12 cellular contexts compared by ENCODE assay signal in genomic region chr5:145718956-145719355, GRCh38.
DNase-seq lines count a peak whose midpoint lies in the region; ATAC-seq and TF ChIP-seq lines count a peak whose summit lies in the region.
"Had no signal": no experiment of that assay in that cellular context is flagged by ENCODE, and none has a peak within 500 bp of the region (broad histone marks: within the 10 kb centered on the region; RNA-seq: fewer than 3 reads in every experiment).

No MANE protein-coding gene starts in this region.

- TF ChIP-seq CTCF in Calu3 (IDR thresholded peaks at IDR 0.05; ENCODE audit: unreplicated experiment) (peak; percentile 39), MM.1S (IDR thresholded peaks at IDR 0.05; ENCODE audit: low read length) (peak; percentile 13; the same call in 1 of the 2 replicates), chondrocyte (IDR thresholded peaks at IDR 0.05) (peak; percentile 76), upper lobe of left lung (IDR thresholded peaks at IDR 0.05) (no peak), GM13976 (IDR thresholded peaks at IDR 0.05; ENCODE audit: borderline replicate concordance, control extremely low read depth, extremely low read depth, insufficient read depth, missing control alignments) (no peak)

- H3K4me3 Mint-ChIP-seq in Calu3 (ENCODE audit: low read depth, unreplicated experiment) (no peak overlapping the region), chondrocyte (ENCODE audit: unreplicated experiment) (no peak overlapping the region)
- H3K4me3 Mint-ChIP-seq in activated naive CD4-positive, alpha-beta T cell treated with anti-CD3 and anti-CD28 coated beads, Interleukin-2, amount 10 ng/mL, durations not matched to agents 7 days and 5 days, result no peak overlapping the region
- no peak overlapping the region for H3K4me3 Mint-ChIP-seq in activated CD4-positive, alpha-beta T cell treated with anti-CD3 and anti-CD28 coated beads, Interleukin-2, amount 10 ng/mL, durations not matched to agents 7 days and 5 days
- H3K4me3 Mint-ChIP-seq: activated T-cell treated with anti-CD3 and anti-CD28 coated beads, Interleukin-2, amount 50 U/mL, for 24 hours had no signal

- H3K36me3 Mint-ChIP-seq in Calu3 (ENCODE audit: insufficient read depth, unreplicated experiment), result no peaks in the 10 kb centered on the region
- H3K36me3 Mint-ChIP-seq in chondrocyte (ENCODE audit: low read depth), result no peaks in the 10 kb centered on the region
- no peaks in the 10 kb centered on the region for H3K36me3 Mint-ChIP-seq in activated naive CD4-positive, alpha-beta T cell treated with anti-CD3 and anti-CD28 coated beads, Interleukin-2, amount 10 ng/mL, durations not matched to agents 7 days and 5 days
- H3K36me3 Mint-ChIP-seq in activated CD4-positive, alpha-beta T cell treated with anti-CD3 and anti-CD28 coated beads, Interleukin-2, amount 10 ng/mL, durations not matched to agents 7 days and 5 days (ENCODE audit: low read depth), result no peaks in the 10 kb centered on the region

- BruUV-seq in Calu3 (replicated peaks; lab: Mats Ljungman, UMichigan), result no TSS peak

- H2AK5ac ChIP-seq in mesendoderm (ENCODE audit: low read length), result no peak overlapping the region

- H3K18ac ChIP-seq in mesendoderm (ENCODE audit: low read length), result no peak overlapping the region

- no peak overlapping the region for H3K4ac ChIP-seq in mesendoderm (ENCODE audit: low read depth, low read length)

- intact Hi-C loops in Calu3 (cut with micrococcal nuclease; ENCODE audit: unreplicated experiment), result loop anchor here (10.0 kb wide), 1 partner anchor 1514 kb away; no protein-coding TSS in a partner anchor

- TF ChIP-seq EP300 in upper lobe of left lung (IDR thresholded peaks at IDR 0.05), result no peak

- H3F3A ChIP-seq in MM.1S (ENCODE audit: insufficient read depth, low read length), result no peaks in the 10 kb centered on the region

- no peak overlapping the region for H2BK5ac ChIP-seq in mesendoderm (ENCODE audit: low read length)

- H3K9ac ChIP-seq in MM.1S (ENCODE audit: low read length) (no peak overlapping the region), mesendoderm (ENCODE audit: low read length) (no peak overlapping the region)
- H3K9ac ChIP-seq: KMS-11 had no signal

- ATAC-seq in upper lobe of left lung (ENCODE audit: low FRiP score in 2 of 2), result no peak

- CTCF ChIA-PET in Calu3 (lab: Charles Lee), result interaction anchor here (0.7 to 1.3 kb wide), 7 partner anchors 10 to 1515 kb away, joined by 3 to 4 read pairs (median 3); partner anchors contain the start of gene PRELID2
- CTCF ChIA-PET in activated naive CD4-positive, alpha-beta T cell treated with anti-CD3 and anti-CD28 coated beads, Interleukin-2, amount 10 ng/mL, durations not matched to agents 7 days and 5 days (lab: Charles Lee), result no interaction called here
- CTCF ChIA-PET in activated CD4-positive, alpha-beta T cell treated with anti-CD3 and anti-CD28 coated beads, Interleukin-2, amount 10 ng/mL, durations not matched to agents 7 days and 5 days (lab: Charles Lee), result no interaction called here

- no peak overlapping the region for H2BK15ac ChIP-seq in mesendoderm (replicated peaks; ENCODE audit: low read depth)

- no peak overlapping the region for H4K8ac ChIP-seq in mesendoderm (ENCODE audit: low read depth, low read length)

- H3K4me3 ChIP-seq in MM.1S (ENCODE audit: low read length) (no peak overlapping the region), mesendoderm (ENCODE audit: low read length) (no peak overlapping the region), upper lobe of left lung (no peak overlapping the region)
- H3K4me3 ChIP-seq: pancreas had no signal

- no peaks in the 10 kb centered on the region for H3K79me1 ChIP-seq in mesendoderm (ENCODE audit: low read length)

- H3K9me2 ChIP-seq in MM.1S (replicated peaks; ENCODE audit: insufficient read depth, low read length), result no peaks in the 10 kb centered on the region

- H3K27me3 Mint-ChIP-seq in Calu3 (ENCODE audit: unreplicated experiment) (no peaks in the 10 kb centered on the region), chondrocyte (ENCODE audit: low read depth) (no peaks in the 10 kb centered on the region)
- H3K27me3 Mint-ChIP-seq in activated naive CD4-positive, alpha-beta T cell treated with anti-CD3 and anti-CD28 coated beads, Interleukin-2, amount 10 ng/mL, durations not matched to agents 7 days and 5 days, result no peaks in the 10 kb centered on the region
- peaks cover 2% of the 10 kb centered on the region for H3K27me3 Mint-ChIP-seq in activated CD4-positive, alpha-beta T cell treated with anti-CD3 and anti-CD28 coated beads, Interleukin-2, amount 10 ng/mL, durations not matched to agents 7 days and 5 days
- H3K27me3 Mint-ChIP-seq: activated T-cell treated with anti-CD3 and anti-CD28 coated beads, Interleukin-2, amount 50 U/mL, for 24 hours had no signal

- H4K5ac ChIP-seq in mesendoderm (ENCODE audit: low read length), result no peak overlapping the region

- H3K56ac ChIP-seq in mesendoderm (ENCODE audit: low read length), result no peak overlapping the region

- peak; percentile 15 for DNase-seq in Calu3
- no peak for DNase-seq in MM.1S
- no peak for DNase-seq in chondrocyte (ENCODE audit: low spot score)
- peak; percentile 39 for DNase-seq in mesendoderm
- no peak for DNase-seq in activated naive CD4-positive, alpha-beta T cell treated with anti-CD3 and anti-CD28 coated beads, Interleukin-2, amount 10 ng/mL, durations not matched to agents 7 days and 5 days
- DNase-seq in upper lobe of left lung, result no peak
- DNase-seq in activated CD4-positive, alpha-beta T cell treated with anti-CD3 and anti-CD28 coated beads, Interleukin-2, amount 10 ng/mL, durations not matched to agents 7 days and 5 days, result no peak
- no peak for DNase-seq in GM13976 (ENCODE audit: low spot score)
- DNase-seq: activated T-cell treated with anti-CD3 and anti-CD28 coated beads, Interleukin-2, amount 50 U/mL, for 24 hours; pancreas had no signal

- no peak overlapping the region for H3K27ac Mint-ChIP-seq in Calu3 (ENCODE audit: unreplicated experiment)
- H3K27ac Mint-ChIP-seq in chondrocyte (ENCODE audit: unreplicated experiment), result no peak overlapping the region
- no peak overlapping the region for H3K27ac Mint-ChIP-seq in activated naive CD4-positive, alpha-beta T cell treated with anti-CD3 and anti-CD28 coated beads, Interleukin-2, amount 10 ng/mL, durations not matched to agents 7 days and 5 days
- H3K27ac Mint-ChIP-seq in activated CD4-positive, alpha-beta T cell treated with anti-CD3 and anti-CD28 coated beads, Interleukin-2, amount 10 ng/mL, durations not matched to agents 7 days and 5 days, result no peak overlapping the region
- H3K27ac Mint-ChIP-seq: activated T-cell treated with anti-CD3 and anti-CD28 coated beads, Interleukin-2, amount 50 U/mL, for 24 hours had no signal

- H3K4me2 ChIP-seq in MM.1S (ENCODE audit: low read depth, low read length), result no peak overlapping the region
- no peak overlapping the region for H3K4me2 ChIP-seq in mesendoderm (ENCODE audit: low read length)
- H3K4me2 ChIP-seq: KMS-11 had no signal

- H3K4me1 Mint-ChIP-seq in Calu3 (ENCODE audit: low read depth, unreplicated experiment) (no peaks in the 10 kb centered on the region), chondrocyte (ENCODE audit: low read depth) (no peaks in the 10 kb centered on the region)
- no peaks in the 10 kb centered on the region for H3K4me1 Mint-ChIP-seq in activated naive CD4-positive, alpha-beta T cell treated with anti-CD3 and anti-CD28 coated beads, Interleukin-2, amount 10 ng/mL, durations not matched to agents 7 days and 5 days
- H3K4me1 Mint-ChIP-seq in activated CD4-positive, alpha-beta T cell treated with anti-CD3 and anti-CD28 coated beads, Interleukin-2, amount 10 ng/mL, durations not matched to agents 7 days and 5 days, result no peaks in the 10 kb centered on the region

- H3K9me3 ChIP-seq in MM.1S (replicated peaks; ENCODE audit: insufficient read depth, low read length) (no peaks in the 10 kb centered on the region), upper lobe of left lung (no peaks in the 10 kb centered on the region)
- H3K9me3 ChIP-seq: pancreas had no signal

- H4K20me1 ChIP-seq in MM.1S (ENCODE audit: insufficient read depth, low read length), result no peaks in the 10 kb centered on the region

- no peaks in the 10 kb centered on the region for H3K4me1 ChIP-seq in MM.1S (ENCODE audit: low read length)
- no peaks in the 10 kb centered on the region for H3K4me1 ChIP-seq in mesendoderm (ENCODE audit: control insufficient read depth, low read depth, low read length)
- no peaks in the 10 kb centered on the region for H3K4me1 ChIP-seq in upper lobe of left lung
- H3K4me1 ChIP-seq: pancreas had no signal

- WGBS in mesendoderm (ENCODE audit: extremely low coverage, insufficient coverage, low lambda C conversion rate), result no CpG with 5 or more reads among the region's 1 CpG
- 93 to 100% methylated on average over 1 of the region's 1 CpG for WGBS in upper lobe of left lung, 2 donors

- no peak overlapping the region for H3K27ac ChIP-seq in MM.1S (ENCODE audit: low read length)
- no peak overlapping the region for H3K27ac ChIP-seq in mesendoderm (ENCODE audit: low read depth, low read length)
- H3K27ac ChIP-seq in upper lobe of left lung, result no peak overlapping the region
- H3K27ac ChIP-seq: epithelial cell of prostate, KMS-11, pancreas had no signal

- no peak overlapping the region for H2BK120ac ChIP-seq in mesendoderm (ENCODE audit: low read depth, low read length)

- H3K36me3 ChIP-seq in MM.1S (replicated peaks; ENCODE audit: insufficient read depth, low read length) (no peaks in the 10 kb centered on the region), mesendoderm (ENCODE audit: control insufficient read depth, insufficient read depth, low read length) (no peaks in the 10 kb centered on the region), upper lobe of left lung (no peaks in the 10 kb centered on the region)
- H3K36me3 ChIP-seq: pancreas had no signal

- H3K27me3 ChIP-seq in MM.1S (replicated peaks; ENCODE audit: insufficient read depth, low read length) (no peaks in the 10 kb centered on the region), mesendoderm (ENCODE audit: insufficient read depth, low read length, poor library complexity) (peaks cover under 1% of the 10 kb centered on the region), upper lobe of left lung (no peaks in the 10 kb centered on the region)
- H3K27me3 ChIP-seq: pancreas had no signal

- H3K9me3 Mint-ChIP-seq in Calu3 (ENCODE audit: low read depth, unreplicated experiment) (no peaks in the 10 kb centered on the region), chondrocyte (ENCODE audit: low read depth) (no peaks in the 10 kb centered on the region)
- H3K9me3 Mint-ChIP-seq in activated naive CD4-positive, alpha-beta T cell treated with anti-CD3 and anti-CD28 coated beads, Interleukin-2, amount 10 ng/mL, durations not matched to agents 7 days and 5 days, result no peaks in the 10 kb centered on the region
- no peaks in the 10 kb centered on the region for H3K9me3 Mint-ChIP-seq in activated CD4-positive, alpha-beta T cell treated with anti-CD3 and anti-CD28 coated beads, Interleukin-2, amount 10 ng/mL, durations not matched to agents 7 days and 5 days
- H3K9me3 Mint-ChIP-seq: activated T-cell treated with anti-CD3 and anti-CD28 coated beads, Interleukin-2, amount 50 U/mL, for 24 hours had no signal

- in situ Hi-C loops in GM13976 (cut with MboI; ENCODE audit: low sequenced_read_pairs, unreplicated experiment), result no loop called here

- H2AFZ ChIP-seq in MM.1S (ENCODE audit: low read length), result no peak overlapping the region

- TF ChIP-seq POLR2A in upper lobe of left lung (IDR thresholded peaks at IDR 0.05), result no peak

- POLR2A ChIA-PET in activated CD4-positive, alpha-beta T cell treated with anti-CD3 and anti-CD28 coated beads, Interleukin-2, amount 10 ng/mL, durations not matched to agents 7 days and 5 days (lab: Charles Lee), result no interaction called here

- H3K23ac ChIP-seq in mesendoderm (ENCODE audit: low read length), result no peak overlapping the region

- H3K79me2 ChIP-seq in MM.1S (ENCODE audit: low read length) (no peaks in the 10 kb centered on the region), mesendoderm (ENCODE audit: control insufficient read depth, insufficient read depth, low read length) (no peaks in the 10 kb centered on the region)

Comparison
In these comparisons a context has a peak if more than half of its experiments do, and no peak if none do; other contexts are left out.
1. DNase-seq: peak in Calu3 (single experiment) and mesendoderm (single experiment); none in MM.1S (single experiment), chondrocyte (single experiment), activated naive CD4-positive, alpha-beta T cell treated with anti-CD3 and anti-CD28 coated beads, Interleukin-2, amount 10 ng/mL, durations not matched to agents 7 days and 5 days (single experiment), upper lobe of left lung (0 of 2), activated CD4-positive, alpha-beta T cell treated with anti-CD3 and anti-CD28 coated beads, Interleukin-2, amount 10 ng/mL, durations not matched to agents 7 days and 5 days (single experiment) and GM13976 (single experiment).
2. CTCF ChIP-seq: peak in Calu3 (single experiment), MM.1S (single experiment) and chondrocyte (single experiment); none in upper lobe of left lung (0 of 6) and GM13976 (single experiment).